Comparison of ENCODE assay signal across 9 cellular contexts in the genomic region with DNA sequence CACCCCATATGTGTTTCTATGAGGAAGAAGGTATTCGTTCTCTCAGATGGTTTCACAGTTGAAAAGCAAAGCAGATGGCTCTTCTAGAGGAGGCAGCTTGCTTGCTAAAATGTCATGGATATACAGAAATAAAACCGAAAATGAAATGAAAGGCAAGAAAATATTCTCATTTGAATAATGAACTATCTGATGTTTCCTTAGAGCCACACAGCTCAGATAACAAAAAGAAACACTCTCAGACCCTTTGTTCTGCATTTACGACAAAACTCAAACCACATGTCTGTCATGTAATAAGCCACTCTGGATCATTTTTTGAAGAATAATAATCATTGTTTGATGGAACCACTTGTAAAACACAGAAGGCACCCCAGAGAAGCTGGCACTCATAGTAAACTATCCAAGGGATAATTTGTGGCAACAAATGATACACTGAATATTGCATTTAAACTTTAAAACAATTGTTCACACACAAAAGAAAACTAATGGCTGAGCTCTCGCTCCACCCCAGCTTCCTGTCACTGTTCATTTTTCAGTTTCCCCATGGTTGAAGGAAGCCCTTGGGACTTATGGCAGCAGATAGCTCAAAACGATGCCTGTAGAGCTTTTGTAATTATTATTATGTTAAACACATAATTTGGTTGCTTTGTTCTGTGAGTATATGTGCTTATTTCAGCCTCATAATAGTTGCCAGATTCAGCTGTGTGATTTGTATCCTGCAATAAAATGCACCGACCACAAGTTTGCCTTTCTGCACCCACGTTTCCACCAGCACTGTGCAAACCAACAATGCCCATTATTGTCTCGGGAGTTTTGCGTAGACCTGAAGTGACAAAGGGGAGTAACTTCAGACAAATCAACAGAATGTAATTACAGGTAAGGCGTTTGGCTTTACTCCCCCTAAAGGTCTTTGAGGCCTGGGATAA.
DNase-seq lines count a peak whose midpoint lies in the region; ATAC-seq and TF ChIP-seq lines count a peak whose summit lies in the region.
"Had no signal": no experiment of that assay in that cellular context is flagged by ENCODE, and none has a peak within 500 bp of the region (broad histone marks: within the 10 kb centered on the region; RNA-seq: fewer than 3 reads in every experiment).

No MANE protein-coding gene starts in this region.

- H3K36me3 Mint-ChIP-seq in naive B cell: no peaks in the 10 kb centered on the region

- H3K36me3 ChIP-seq in spleen: no peaks in the 10 kb centered on the region

- no peaks in the 10 kb centered on the region for H3K27me3 Mint-ChIP-seq in naive B cell

- ATAC-seq in GM18907 (IDR thresholded peaks at IDR 0.05; ENCODE audit: unreplicated experiment): peak; percentile 84
- peak; percentile 80 for ATAC-seq in GM21825 (IDR thresholded peaks at IDR 0.05; ENCODE audit: unreplicated experiment)
- peak; percentile 73 for ATAC-seq in HG03558 (IDR thresholded peaks at IDR 0.05; ENCODE audit: extremely low read depth, unreplicated experiment)
- peak; percentile 61 to 74 for ATAC-seq in naive B cell (ENCODE audit: low read depth in 2 of 2)

- H3K4me3 ChIP-seq in spleen: no peak overlapping the region

- DNase-seq in naive B cell (no peak), spleen (no peak), DMS53 (lab: John Stamatoyannopoulos, UW) (no peak), H4 (ENCODE audit: low spot score) (no peak), amygdala (lab: John Stamatoyannopoulos, UW) (no peak)
- DNase-seq: RPMI8226 had no signal

- H3K4me1 Mint-ChIP-seq in naive B cell: peaks cover 7 to 21% (median 9%) of the 10 kb centered on the region in 3 donors

- H3K27me3 ChIP-seq in spleen (replicated peaks in 1 of 7): no peaks in the 10 kb centered on the region

- H3K27ac ChIP-seq in spleen: peak overlapping the region in 2 of 8 donors; percentile 8 to 15

- no peak for TF ChIP-seq CTCF in spleen (IDR thresholded peaks at IDR 0.05 in 8 of 11, conservative IDR thresholded peaks at IDR 0.05 in 3 of 11)

- H3K4me3 Mint-ChIP-seq in naive B cell: peak overlapping the region in 7 of 8 donors; percentile 37 to 79 (median 65)

- H3K27ac Mint-ChIP-seq in naive B cell: peak overlapping the region in 5 of 6 donors; percentile 46 to 83 (median 78)

- intact Hi-C loops in spleen (cut with DNase I; ENCODE audit: low total_unique reads): no loop called here

- H3K9me3 Mint-ChIP-seq in naive B cell: peaks cover 0 to 2% (median 0%) of the 10 kb centered on the region in 7 donors

- WGBS in spleen, 5 donors: 57 to 67% (median 62%) methylated on average over 10 of the region's 10 CpGs

- no peak for TF ChIP-seq POLR2A in spleen (IDR thresholded peaks at IDR 0.05)

- no peaks in the 10 kb centered on the region for H3K9me3 ChIP-seq in spleen

- no peaks in the 10 kb centered on the region for H3K4me1 ChIP-seq in spleen
